Comparison of ENCODE assay signal across 20 cellular contexts in the genomic region with DNA sequence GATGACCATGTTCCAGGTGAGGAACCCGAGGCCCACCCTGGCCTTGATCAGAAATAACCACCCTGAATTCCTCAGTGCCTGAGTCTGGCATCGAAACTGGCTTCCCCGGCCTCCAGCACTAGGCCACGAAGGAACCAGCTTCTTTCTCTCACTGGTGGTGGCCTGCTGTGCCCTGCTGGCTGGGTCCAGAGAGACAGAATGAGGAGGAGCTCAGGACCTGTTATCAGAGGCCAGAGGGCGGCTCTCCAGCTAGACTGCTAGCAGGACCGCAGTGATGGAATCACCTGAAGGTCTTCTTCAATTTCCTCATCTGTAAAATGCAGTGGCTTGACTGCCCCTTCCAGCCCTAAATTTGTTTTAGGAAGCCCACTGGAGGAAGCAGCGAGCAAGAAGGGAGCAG. TPM values are rescaled to one million over a fixed set of nuclear protein-coding genes. Genes with fewer than 3 reads are reported as not detected.
"Had no signal": no experiment of that assay in that cellular context is flagged by ENCODE, and none has a peak within 500 bp of the region (broad histone marks: within the 10 kb centered on the region; RNA-seq: fewer than 3 reads in every experiment).

No MANE protein-coding gene starts in this region.

- H3K27me3 ChIP-seq: brain microvascular endothelial cell, colonic mucosa, gastroesophageal sphincter, heart left ventricle had no signal

- DNase-seq: activated CD4-positive, alpha-beta T cell treated with anti-CD3 and anti-CD28 coated beads, Interleukin-2, amount 10 ng/mL, durations not matched to agents 7 days and 5 days; activated CD8-positive, alpha-beta memory T cell treated with anti-CD3 and anti-CD28 coated beads, Interleukin-2, amount 10 ng/mL, durations not matched to agents 7 days and 5 days; activated CD8-positive, alpha-beta T cell treated with anti-CD3 and anti-CD28 coated beads for 36 hours; activated effector memory CD4-positive, alpha-beta T cell treated with anti-CD3 and anti-CD28 coated beads, Interleukin-2, amount 50 U/mL, for 16 hours; activated naive CD4-positive, alpha-beta T cell treated with anti-CD3 and anti-CD28 coated beads, Interleukin-2, amount 10 ng/mL, durations not matched to agents 7 days and 5 days; activated T-cell treated with anti-CD3 and anti-CD28 coated beads for 4 hours; anterior cingulate cortex; central memory CD4-positive, alpha-beta T cell; colonic mucosa; heart left ventricle; left cardiac atrium; mucosa of descending colon; stimulated activated CD4-positive, alpha-beta T cell treated with anti-CD3 and anti-CD28 coated beads, Interleukin-4, amount 100 ng/mL, for 1 hour; stimulated activated naive CD4-positive, alpha-beta T cell treated with Interleukin-2 at 50 U/mL for 16 hours; SW 1271; T-helper 17 cell had no signal

- ATAC-seq: activated CD4-positive, CD25-positive, alpha-beta regulatory T cell treated with anti-CD3 and anti-CD28 coated beads, Interleukin-2, amount 50 U/mL, for 24 hours; activated CD8-positive, alpha-beta memory T cell treated with anti-CD3 and anti-CD28 coated beads, Interleukin-2, amount 10 ng/mL, durations not matched to agents 7 days and 5 days; activated CD8-positive, alpha-beta T cell treated with anti-CD3 and anti-CD28 coated beads for 36 hours; gastroesophageal sphincter; heart left ventricle; mucosa of descending colon; T-helper 17 cell had no signal

- H3K4me1 ChIP-seq: colonic mucosa had no signal

- H3K4me3 ChIP-seq: colonic mucosa, gastroesophageal sphincter, heart left ventricle, mucosa of descending colon had no signal

- H3K27ac Mint-ChIP-seq: activated CD4-positive, alpha-beta T cell treated with anti-CD3 and anti-CD28 coated beads, Interleukin-2, amount 10 ng/mL, durations not matched to agents 7 days and 5 days; activated CD8-positive, alpha-beta memory T cell treated with anti-CD3 and anti-CD28 coated beads, Interleukin-2, amount 10 ng/mL, durations not matched to agents 7 days and 5 days; activated CD8-positive, alpha-beta T cell treated with anti-CD3 and anti-CD28 coated beads for 36 hours; activated naive CD4-positive, alpha-beta T cell treated with anti-CD3 and anti-CD28 coated beads, Interleukin-2, amount 10 ng/mL, durations not matched to agents 7 days and 5 days; memory B cell; T-helper 17 cell had no signal

- H3K36me3 ChIP-seq: brain microvascular endothelial cell, colonic mucosa, gastroesophageal sphincter, heart left ventricle had no signal

- H3K4me3 Mint-ChIP-seq: activated CD4-positive, alpha-beta T cell treated with anti-CD3 and anti-CD28 coated beads, Interleukin-2, amount 10 ng/mL, durations not matched to agents 7 days and 5 days; activated CD8-positive, alpha-beta memory T cell treated with anti-CD3 and anti-CD28 coated beads, Interleukin-2, amount 10 ng/mL, durations not matched to agents 7 days and 5 days; activated CD8-positive, alpha-beta T cell treated with anti-CD3 and anti-CD28 coated beads for 36 hours; activated naive CD4-positive, alpha-beta T cell treated with anti-CD3 and anti-CD28 coated beads, Interleukin-2, amount 10 ng/mL, durations not matched to agents 7 days and 5 days; memory B cell; T-helper 17 cell had no signal

- H3K9me3 Mint-ChIP-seq: activated CD4-positive, alpha-beta T cell treated with anti-CD3 and anti-CD28 coated beads, Interleukin-2, amount 10 ng/mL, durations not matched to agents 7 days and 5 days; activated CD8-positive, alpha-beta T cell treated with anti-CD3 and anti-CD28 coated beads for 36 hours; activated naive CD4-positive, alpha-beta T cell treated with anti-CD3 and anti-CD28 coated beads, Interleukin-2, amount 10 ng/mL, durations not matched to agents 7 days and 5 days; memory B cell had no signal

- H3K27ac ChIP-seq: brain microvascular endothelial cell, colonic mucosa, gastroesophageal sphincter had no signal

- H3K4me1 Mint-ChIP-seq: activated CD8-positive, alpha-beta memory T cell treated with anti-CD3 and anti-CD28 coated beads, Interleukin-2, amount 10 ng/mL, durations not matched to agents 7 days and 5 days; memory B cell; T-helper 17 cell had no signal

- H3K36me3 Mint-ChIP-seq: activated CD8-positive, alpha-beta memory T cell treated with anti-CD3 and anti-CD28 coated beads, Interleukin-2, amount 10 ng/mL, durations not matched to agents 7 days and 5 days; activated naive CD4-positive, alpha-beta T cell treated with anti-CD3 and anti-CD28 coated beads, Interleukin-2, amount 10 ng/mL, durations not matched to agents 7 days and 5 days; memory B cell had no signal

- H3K9me3 ChIP-seq: colonic mucosa, gastroesophageal sphincter, heart left ventricle, mucosa of descending colon had no signal

- H3K27me3 Mint-ChIP-seq: activated CD4-positive, alpha-beta T cell treated with anti-CD3 and anti-CD28 coated beads, Interleukin-2, amount 10 ng/mL, durations not matched to agents 7 days and 5 days; activated CD8-positive, alpha-beta T cell treated with anti-CD3 and anti-CD28 coated beads for 36 hours had no signal

RNA-seq across cellular contexts. Expression of a gene that starts 20.5 kb away (rescaled TPM):
- total RNA-seq: activated CD4-positive, alpha-beta T cell treated with anti-CD3 and anti-CD28 coated beads, Interleukin-2, amount 10 ng/mL, durations not matched to agents 7 days and 5 days; activated CD8-positive, alpha-beta memory T cell treated with anti-CD3 and anti-CD28 coated beads, Interleukin-2, amount 10 ng/mL, durations not matched to agents 7 days and 5 days; activated CD8-positive, alpha-beta T cell treated with anti-CD3 and anti-CD28 coated beads for 36 hours; T-helper 17 cell had no signal
